ENCODE assay signal across 10 cellular contexts in the genomic region with DNA sequence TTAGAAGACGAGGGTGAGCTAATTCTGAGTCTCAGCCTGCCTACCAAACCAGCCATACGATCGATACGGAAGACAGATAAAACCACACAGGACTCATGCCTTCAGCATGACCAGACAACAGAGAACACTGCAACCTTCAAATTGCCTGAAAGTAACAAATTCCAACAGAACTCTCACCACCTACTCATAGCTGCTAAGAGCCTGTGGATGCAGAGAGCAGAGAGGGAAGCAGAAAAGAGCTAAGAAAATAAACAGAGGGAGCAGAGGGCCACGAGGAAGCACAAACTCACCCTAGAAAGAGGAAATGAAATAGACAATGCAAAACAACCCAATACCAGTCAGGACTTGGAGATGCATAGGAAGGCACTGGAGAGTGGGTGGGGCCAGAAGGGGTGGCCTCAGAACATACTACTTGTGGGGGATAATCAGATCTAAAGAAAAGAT.
DNase-seq lines count a peak whose midpoint lies in the region; ATAC-seq and TF ChIP-seq lines count a peak whose summit lies in the region.
"Had no signal": no experiment of that assay in that cellular context is flagged by ENCODE, and none has a peak within 500 bp of the region (broad histone marks: within the 10 kb centered on the region; RNA-seq: fewer than 3 reads in every experiment).

No MANE protein-coding gene starts in this region.

- H3K4me1 Mint-ChIP-seq in CD8-positive, alpha-beta T cell (ENCODE audit: low read depth) = no peaks in the 10 kb centered on the region

- H3K9me3 ChIP-seq in SJSA1 (replicated peaks) = no peaks in the 10 kb centered on the region
- H3K9me3 ChIP-seq in trophoblast cell (ENCODE audit: insufficient read depth, low read depth, low read length) = no peaks in the 10 kb centered on the region
- H3K9me3 ChIP-seq in CD8-positive, alpha-beta T cell (ENCODE audit: low read length) = no peaks in the 10 kb centered on the region

- H3K27me3 ChIP-seq in SJSA1 (replicated peaks) (no peaks in the 10 kb centered on the region), trophoblast cell (ENCODE audit: insufficient read depth, low read length) (no peaks in the 10 kb centered on the region)
- no peaks in the 10 kb centered on the region for H3K27me3 ChIP-seq in CD8-positive, alpha-beta T cell (ENCODE audit: insufficient read depth, low read length)

- no peak overlapping the region for H3K4me3 Mint-ChIP-seq in CD8-positive, alpha-beta T cell

- CTCF ChIA-PET in CD8-positive, alpha-beta T cell (lab: Charles Lee) = no interaction called here

- ATAC-seq in GM19043 (IDR thresholded peaks at IDR 0.05; ENCODE audit: low read depth, unreplicated experiment) (peak; percentile 87), HG02981 (IDR thresholded peaks at IDR 0.05; ENCODE audit: unreplicated experiment) (peak; percentile 75), GM21737 (IDR thresholded peaks at IDR 0.05; ENCODE audit: unreplicated experiment) (no peak), sciatic nerve (no peak)
- ATAC-seq in CD8-positive, alpha-beta T cell = no peak
- ATAC-seq: Panc1 had no signal

- no peaks in the 10 kb centered on the region for H3K36me3 Mint-ChIP-seq in CD8-positive, alpha-beta T cell

- H3K27ac ChIP-seq in SJSA1 (peak overlapping the region; percentile 81), trophoblast cell (ENCODE audit: low read depth, low read length) (peak overlapping the region; percentile 95)
- H3K27ac ChIP-seq in CD8-positive, alpha-beta T cell (ENCODE audit: low read depth, low read length) = no peak overlapping the region

- no peak overlapping the region for H3K27ac Mint-ChIP-seq in CD8-positive, alpha-beta T cell

- H4K91ac ChIP-seq in trophoblast cell (ENCODE audit: low read depth, low read length) = peak overlapping the region; percentile 74

- WGBS in trophoblast cell (ENCODE audit: extremely low coverage, insufficient coverage, insufficient read length) = no CpG with 5 or more reads among the region's 5 CpGs

- H3K36me3 ChIP-seq in SJSA1 (no peaks in the 10 kb centered on the region), trophoblast cell (ENCODE audit: control insufficient read depth in 1 of 2, insufficient read depth in 2 of 2, low read length in 2 of 2) (no peaks in the 10 kb centered on the region)
- H3K36me3 ChIP-seq in CD8-positive, alpha-beta T cell (ENCODE audit: insufficient read depth, low read length) = no peaks in the 10 kb centered on the region

- intact Hi-C loops in CD8-positive, alpha-beta T cell (cut with DNase I, micrococcal nuclease) = no loop called here
- intact Hi-C loops in sciatic nerve (cut with DNase I) = no loop called here

- H3K79me1 ChIP-seq in trophoblast cell (ENCODE audit: low read length) = peaks cover 27% of the 10 kb centered on the region

- H2BK5ac ChIP-seq in trophoblast cell (ENCODE audit: low read depth, low read length, poor library complexity) = peak overlapping the region; percentile 71

- no peaks in the 10 kb centered on the region for H3K9me3 Mint-ChIP-seq in CD8-positive, alpha-beta T cell

- H2AFZ ChIP-seq in trophoblast cell (ENCODE audit: insufficient read depth, low read length, poor library complexity) = no peak overlapping the region

- H3K4me1 ChIP-seq in SJSA1 (replicated peaks) (peaks cover 48% of the 10 kb centered on the region), trophoblast cell (ENCODE audit: control insufficient read depth in 1 of 2, insufficient read depth in 2 of 2, low read length in 2 of 2) (peaks cover 28 to 35% of the 10 kb centered on the region in 2 experiments)
- no peaks in the 10 kb centered on the region for H3K4me1 ChIP-seq in CD8-positive, alpha-beta T cell (ENCODE audit: insufficient read depth, low read length)

- H3K79me2 ChIP-seq in trophoblast cell (ENCODE audit: control insufficient read depth, insufficient read depth, low read length, poor library complexity) = peaks cover 4% of the 10 kb centered on the region

- DNase-seq in SJSA1 (ENCODE audit: low read depth in 1 of 2, low spot score in 2 of 2) (peak; percentile 75 to 90), trophoblast cell (peak; percentile 38 to 76), NCI-H446 (lab: John Stamatoyannopoulos, UW) (no peak), sciatic nerve (ENCODE audit: low spot score) (no peak)
- no peak for DNase-seq in CD8-positive, alpha-beta T cell
- DNase-seq: effector CD8-positive, alpha-beta T cell had no signal

- peaks cover 2% of the 10 kb centered on the region for H3K27me3 Mint-ChIP-seq in CD8-positive, alpha-beta T cell (ENCODE audit: low read depth)

- no peak overlapping the region for H3K4me3 ChIP-seq in SJSA1
- no peak overlapping the region for H3K4me3 ChIP-seq in trophoblast cell (ENCODE audit: low read depth, low read length)
- no peak overlapping the region for H3K4me3 ChIP-seq in CD8-positive, alpha-beta T cell (ENCODE audit: low read depth, low read length)

- H4K12ac ChIP-seq in trophoblast cell (ENCODE audit: low read depth, low read length) = no peak overlapping the region

- no peak overlapping the region for H2AK5ac ChIP-seq in trophoblast cell (ENCODE audit: low read length)

- POLR2A ChIA-PET in CD8-positive, alpha-beta T cell (lab: Charles Lee) = no interaction called here

- H3K14ac ChIP-seq in trophoblast cell (ENCODE audit: low read length) = no peak overlapping the region

- H3K4me2 ChIP-seq in trophoblast cell (ENCODE audit: low read length) = no peak overlapping the region

- TF ChIP-seq CTCF in CD8-positive, alpha-beta T cell (IDR thresholded peaks at IDR 0.05) = no peak

- H3K4ac ChIP-seq in trophoblast cell (ENCODE audit: low read depth, low read length) = no peak overlapping the region

- H3K9ac ChIP-seq in trophoblast cell (ENCODE audit: low read length) = no peak overlapping the region

- H3K23ac ChIP-seq in trophoblast cell (ENCODE audit: low read length) = no peak overlapping the region

- H2BK12ac ChIP-seq in trophoblast cell (ENCODE audit: low read length) = peak overlapping the region; percentile 29

- H4K8ac ChIP-seq in trophoblast cell (ENCODE audit: low read depth, low read length) = no peak overlapping the region

- peak overlapping the region; percentile 67 for H2BK120ac ChIP-seq in trophoblast cell (ENCODE audit: insufficient read depth, low read length, poor library complexity)

- H3K18ac ChIP-seq in trophoblast cell (ENCODE audit: low read length) = no peak overlapping the region

Comparison
In these comparisons a context has a peak if more than half of its experiments do, and no peak if none do; other contexts are left out.
1. ATAC-seq: peak in GM19043 (single experiment) and HG02981 (single experiment); none in CD8-positive, alpha-beta T cell (single experiment), GM21737 (single experiment) and sciatic nerve (single experiment).
2. DNase-seq: peak in SJSA1 (2 of 2) and trophoblast cell (2 of 2); none in NCI-H446 (0 of 2), CD8-positive, alpha-beta T cell (0 of 7) and sciatic nerve (single experiment).